1 cellular context compared by ENCODE assay signal in genomic region chr11:130145328-130145812, GRCh38.
TF ChIP-seq lines count a peak whose summit lies in the region.

No MANE protein-coding gene starts in this region.

TF ChIP-seq in H1, 55 proteins besides CTCF, POLR2A, EP300 and RAD21 (continued from another document):
- TF ChIP-seq KDM4A (IDR thresholded peaks at IDR 0.05; ENCODE audit: low read depth, low read length, severe bottlenecking): no peak
- no peak for TF ChIP-seq CHD1 (IDR thresholded peaks at IDR 0.05; ENCODE audit: low read depth, low read length)
- TF ChIP-seq BRCA1 (IDR thresholded peaks at IDR 0.05; ENCODE audit: low read depth, low read length): no peak
- TF ChIP-seq KDM5A (IDR thresholded peaks at IDR 0.05; ENCODE audit: low read length): no peak
- TF ChIP-seq YY1 (IDR thresholded peaks at IDR 0.05; ENCODE audit: low read depth, low read length): no peak
- TF ChIP-seq GABPA (IDR thresholded peaks at IDR 0.05; ENCODE audit: borderline replicate concordance, insufficient read depth, low read length): no peak
- no peak for TF ChIP-seq MAFK (IDR thresholded peaks at IDR 0.05; ENCODE audit: low read depth, low read length)
- no peak for TF ChIP-seq CBX8 (IDR thresholded peaks at IDR 0.05; ENCODE audit: borderline replicate concordance, low read depth, low read length)
- TF ChIP-seq CEBPB (IDR thresholded peaks at IDR 0.05; ENCODE audit: low read depth, low read length): no peak
